Comparison of ENCODE assay signal across 39 cellular contexts in genomic region chr19:46002678-46003275, GRCh38. TPM values are rescaled to one million over a fixed set of nuclear protein-coding genes. Genes with fewer than 3 reads are reported as not detected.
"Had no signal": no experiment of that assay in that cellular context is flagged by ENCODE, and none has a peak within 500 bp of the region (broad histone marks: within the 10 kb centered on the region; RNA-seq: fewer than 3 reads in every experiment).

No MANE protein-coding gene starts in this region.

- H3K27me3 ChIP-seq: adrenal gland, ascending aorta, body of pancreas, brain microvascular endothelial cell had no signal

- H3K9me3 ChIP-seq: adrenal gland, ascending aorta, body of pancreas, breast epithelium had no signal

- DNase-seq: activated effector memory CD4-positive, alpha-beta T cell treated with anti-CD3 and anti-CD28 coated beads, Interleukin-2, amount 50 U/mL, for 16 hours; activated effector memory CD4-positive, alpha-beta T cell treated with Interleukin-2 at 50 U/mL for 16 hours; activated gamma-delta T cell; activated gamma-delta T cell treated with Interleukin-2 at 50 U/mL for 16 hours; activated naive CD4-positive, alpha-beta T cell; activated naive CD4-positive, alpha-beta T cell treated with anti-CD3 and anti-CD28 coated beads for 36 hours; activated naive CD4-positive, alpha-beta T cell treated with anti-CD3 and anti-CD28 coated beads, Interleukin-2, amount 10 ng/mL, durations not matched to agents 7 days and 5 days; activated naive CD4-positive, alpha-beta T cell treated with anti-CD3 and anti-CD28 coated beads, Interleukin-2, amount 50 U/mL, for 16 hours; activated naive CD4-positive, alpha-beta T cell treated with Interleukin-2 at 50 U/mL for 16 hours; activated naive CD8-positive, alpha-beta T cell treated with anti-CD3 and anti-CD28 coated beads for 36 hours; activated naive CD8-positive, alpha-beta T cell treated with anti-CD3 and anti-CD28 coated beads, Interleukin-2, amount 10 ng/mL, durations not matched to agents 7 days and 5 days; activated naive CD8-positive, alpha-beta T cell treated with anti-CD3 and anti-CD28 coated beads, Interleukin-2, amount 50 U/mL, for 24 hours; activated T-cell treated with anti-CD3 and anti-CD28 coated beads, Interleukin-2, amount 50 U/mL, for 1 hour; activated T-cell treated with anti-CD3 and anti-CD28 coated beads, Interleukin-2, amount 50 U/mL, for 24 hours; activated T-cell treated with anti-CD3 and anti-CD28 coated beads, Interleukin-2, amount 50 U/mL, for 4 hours; activated T-cell treated with anti-CD3 and anti-CD28 coated beads, Interleukin-2, amount 50 U/mL, for 48 hours; activated T-cell treated with anti-CD3 and anti-CD28 coated beads, Interleukin-2, amount 50 U/mL, for 72 hours; adrenal gland; amniotic stem cell; amygdala; anterior cingulate cortex; body of pancreas; brain microvascular endothelial cell; caudate nucleus; central memory CD4-positive, alpha-beta T cell; cerebellar nuclear complex had no signal

- H3K27ac ChIP-seq: adrenal gland, ascending aorta, body of pancreas, brain microvascular endothelial cell, breast epithelium, cardiac muscle cell had no signal

- H3K4me3 ChIP-seq: adrenal gland, ascending aorta, body of pancreas, breast epithelium, cardiac muscle cell had no signal

- FAIRE-seq: astrocyte, bronchial epithelial cell had no signal

- H3K36me3 ChIP-seq: adrenal gland, breast epithelium, cardiac muscle cell had no signal

- H3K4me1 ChIP-seq: adrenal gland, ascending aorta had no signal

- ATAC-seq: activated naive CD4-positive, alpha-beta T cell treated with anti-CD3 and anti-CD28 coated beads, Interleukin-2, amount 50 U/mL, for 72 hours; activated naive CD8-positive, alpha-beta T cell treated with anti-CD3 and anti-CD28 coated beads, Interleukin-2, amount 50 U/mL, for 24 hours; activated T-cell treated with anti-CD3 and anti-CD28 coated beads, Interleukin-2, amount 50 U/mL, for 4 hours; activated T-cell treated with anti-CD3 and anti-CD28 coated beads, Interleukin-2, amount 50 U/mL, for 72 hours; activated T-helper 17 cell treated with anti-CD3 and anti-CD28 coated beads, Interleukin-2, amount 50 U/mL, for 72 hours; body of pancreas had no signal

RNA-seq across cellular contexts. Expression of gene PGLYRP1, which starts 20.1 kb away (rescaled TPM):
- total RNA-seq: activated naive CD4-positive, alpha-beta T cell treated with anti-CD3 and anti-CD28 coated beads for 36 hours; activated naive CD4-positive, alpha-beta T cell treated with anti-CD3 and anti-CD28 coated beads, Interleukin-2, amount 50 U/mL, for 72 hours; activated naive CD8-positive, alpha-beta T cell treated with anti-CD3 and anti-CD28 coated beads for 36 hours; activated naive CD8-positive, alpha-beta T cell treated with anti-CD3 and anti-CD28 coated beads, Interleukin-2, amount 10 ng/mL, durations not matched to agents 7 days and 5 days; activated T-cell treated with anti-CD3 and anti-CD28 coated beads, Interleukin-2, amount 50 U/mL, for 4 hours; activated T-cell treated with anti-CD3 and anti-CD28 coated beads, Interleukin-2, amount 50 U/mL, for 72 hours; activated T-helper 1 cell treated with anti-CD3 and anti-CD28 coated beads, Interleukin-12 subunit alpha, Interleukin-12 subunit beta, Interleukin-2, Interleukin-4 antibody, amounts not matched to agents 30 ng/mL and 10 ng/mL and 1 ng/mL, durations not matched to agents 14 hours and 24 hours and 36 hours; activated T-helper 17 cell treated with anti-CD3 and anti-CD28 coated beads, Interleukin-2, amount 50 U/mL, for 72 hours; activated T-helper 2 cell treated with anti-CD3 and anti-CD28 coated beads, Interferon-gamma antibody, Interleukin-2, Interleukin-4, amounts not matched to agents 10 μg/mL and 5 μg/mL and 100 μg/mL, durations not matched to agents 14 hours and 24 hours and 36 hours; adrenal gland; ascending aorta; astrocyte; body of pancreas; breast epithelium; bronchial epithelial cell; cardiac muscle cell; cerebellum; chondrocyte had no signal

RNA-seq across cellular contexts. Expression of gene NOVA2, which starts 29.1 kb away (rescaled TPM):
- total RNA-seq: activated naive CD4-positive, alpha-beta T cell treated with anti-CD3 and anti-CD28 coated beads for 36 hours; activated naive CD8-positive, alpha-beta T cell treated with anti-CD3 and anti-CD28 coated beads for 36 hours; activated naive CD8-positive, alpha-beta T cell treated with anti-CD3 and anti-CD28 coated beads, Interleukin-2, amount 10 ng/mL, durations not matched to agents 7 days and 5 days; activated T-cell treated with anti-CD3 and anti-CD28 coated beads, Interleukin-2, amount 50 U/mL, for 4 hours; activated T-helper 1 cell treated with anti-CD3 and anti-CD28 coated beads, Interleukin-12 subunit alpha, Interleukin-12 subunit beta, Interleukin-2, Interleukin-4 antibody, amounts not matched to agents 30 ng/mL and 10 ng/mL and 1 ng/mL, durations not matched to agents 14 hours and 24 hours and 36 hours; activated T-helper 2 cell treated with anti-CD3 and anti-CD28 coated beads, Interferon-gamma antibody, Interleukin-2, Interleukin-4, amounts not matched to agents 10 μg/mL and 5 μg/mL and 100 μg/mL, durations not matched to agents 14 hours and 24 hours and 36 hours; bronchial epithelial cell had no signal

RNA-seq across cellular contexts. Expression of gene IGFL4, which starts 38.0 kb away (rescaled TPM):
- total RNA-seq: activated naive CD4-positive, alpha-beta T cell treated with anti-CD3 and anti-CD28 coated beads for 36 hours; activated naive CD4-positive, alpha-beta T cell treated with anti-CD3 and anti-CD28 coated beads, Interleukin-2, amount 50 U/mL, for 72 hours; activated naive CD8-positive, alpha-beta T cell treated with anti-CD3 and anti-CD28 coated beads for 36 hours; activated naive CD8-positive, alpha-beta T cell treated with anti-CD3 and anti-CD28 coated beads, Interleukin-2, amount 10 ng/mL, durations not matched to agents 7 days and 5 days; activated T-cell treated with anti-CD3 and anti-CD28 coated beads, Interleukin-2, amount 50 U/mL, for 4 hours; activated T-cell treated with anti-CD3 and anti-CD28 coated beads, Interleukin-2, amount 50 U/mL, for 72 hours; activated T-helper 1 cell treated with anti-CD3 and anti-CD28 coated beads, Interleukin-12 subunit alpha, Interleukin-12 subunit beta, Interleukin-2, Interleukin-4 antibody, amounts not matched to agents 30 ng/mL and 10 ng/mL and 1 ng/mL, durations not matched to agents 14 hours and 24 hours and 36 hours; activated T-helper 17 cell treated with anti-CD3 and anti-CD28 coated beads, Interleukin-2, amount 50 U/mL, for 72 hours; activated T-helper 2 cell treated with anti-CD3 and anti-CD28 coated beads, Interferon-gamma antibody, Interleukin-2, Interleukin-4, amounts not matched to agents 10 μg/mL and 5 μg/mL and 100 μg/mL, durations not matched to agents 14 hours and 24 hours and 36 hours; aorta; ascending aorta; body of pancreas; breast epithelium; bronchial epithelial cell; cardiac septum; chondrocyte had no signal
- polyA plus RNA-seq: aorta had no signal
